ENCODE assay signal across 8 cellular contexts in genomic region chr12:112116232-112117060, GRCh38. TPM values are rescaled to one million over a fixed set of nuclear protein-coding genes. Genes with fewer than 3 reads are reported as not detected.
DNase-seq lines count a peak whose midpoint lies in the region; ATAC-seq and TF ChIP-seq lines count a peak whose summit lies in the region.

No MANE protein-coding gene starts in this region.

- 37 to 52% (median 40%) methylated on average over 7 of the region's 7 CpGs for WGBS in stomach, 5 donors

- ATAC-seq in left lobe of liver (peak; percentile 96), HG03442 (IDR thresholded peaks at IDR 0.05; ENCODE audit: unreplicated experiment) (no peak)

- peaks cover 0 to 40% (median 16%) of the 10 kb centered on the region in 4 donors for H3K4me1 ChIP-seq in stomach

- intact Hi-C loops in stomach (cut with DNase I; ENCODE audit: low total_unique reads) = no loop called here

- TF ChIP-seq CTCF in choroid plexus epithelial cell (conservative IDR thresholded peaks at IDR 0.05; ENCODE audit: low read depth, low read length) (no peak), stomach (IDR thresholded peaks at IDR 0.05) (no peak)

- TF ChIP-seq EP300 in stomach (IDR thresholded peaks at IDR 0.05) = no peak

- DNase-seq in COR-L47 (lab: John Stamatoyannopoulos, UW) = peak; percentile 70
- DNase-seq in HT1080 (ENCODE audit: low read depth) = peak; percentile 19
- DNase-seq in choroid plexus epithelial cell (ENCODE audit: low read depth) = peak; percentile 90
- peak; percentile 70 for DNase-seq in left lobe of liver (ENCODE audit: low spot score)
- peak; percentile 69 for DNase-seq in stomach
- no peak for DNase-seq in COLO829 (ENCODE audit: low spot score)

- no peak overlapping the region for H3K4me3 ChIP-seq in choroid plexus epithelial cell (ENCODE audit: low read depth, low read length)
- H3K4me3 ChIP-seq in stomach = peak overlapping the region in 1 of 4 donors; percentile 7

- no peak for TF ChIP-seq POLR2A in stomach (IDR thresholded peaks at IDR 0.05)

- H3K27me3 ChIP-seq in stomach = no peaks in the 10 kb centered on the region

- no peaks in the 10 kb centered on the region for H3K9me3 ChIP-seq in stomach

- no peaks in the 10 kb centered on the region for H3K36me3 ChIP-seq in stomach

- H3K27ac ChIP-seq in stomach = peak overlapping the region; percentile 16 to 70 (median 56)

TF ChIP-seq in PFSK-1, 5 proteins besides CTCF, POLR2A, EP300 and RAD21:
- TF ChIP-seq, protein P1, sequence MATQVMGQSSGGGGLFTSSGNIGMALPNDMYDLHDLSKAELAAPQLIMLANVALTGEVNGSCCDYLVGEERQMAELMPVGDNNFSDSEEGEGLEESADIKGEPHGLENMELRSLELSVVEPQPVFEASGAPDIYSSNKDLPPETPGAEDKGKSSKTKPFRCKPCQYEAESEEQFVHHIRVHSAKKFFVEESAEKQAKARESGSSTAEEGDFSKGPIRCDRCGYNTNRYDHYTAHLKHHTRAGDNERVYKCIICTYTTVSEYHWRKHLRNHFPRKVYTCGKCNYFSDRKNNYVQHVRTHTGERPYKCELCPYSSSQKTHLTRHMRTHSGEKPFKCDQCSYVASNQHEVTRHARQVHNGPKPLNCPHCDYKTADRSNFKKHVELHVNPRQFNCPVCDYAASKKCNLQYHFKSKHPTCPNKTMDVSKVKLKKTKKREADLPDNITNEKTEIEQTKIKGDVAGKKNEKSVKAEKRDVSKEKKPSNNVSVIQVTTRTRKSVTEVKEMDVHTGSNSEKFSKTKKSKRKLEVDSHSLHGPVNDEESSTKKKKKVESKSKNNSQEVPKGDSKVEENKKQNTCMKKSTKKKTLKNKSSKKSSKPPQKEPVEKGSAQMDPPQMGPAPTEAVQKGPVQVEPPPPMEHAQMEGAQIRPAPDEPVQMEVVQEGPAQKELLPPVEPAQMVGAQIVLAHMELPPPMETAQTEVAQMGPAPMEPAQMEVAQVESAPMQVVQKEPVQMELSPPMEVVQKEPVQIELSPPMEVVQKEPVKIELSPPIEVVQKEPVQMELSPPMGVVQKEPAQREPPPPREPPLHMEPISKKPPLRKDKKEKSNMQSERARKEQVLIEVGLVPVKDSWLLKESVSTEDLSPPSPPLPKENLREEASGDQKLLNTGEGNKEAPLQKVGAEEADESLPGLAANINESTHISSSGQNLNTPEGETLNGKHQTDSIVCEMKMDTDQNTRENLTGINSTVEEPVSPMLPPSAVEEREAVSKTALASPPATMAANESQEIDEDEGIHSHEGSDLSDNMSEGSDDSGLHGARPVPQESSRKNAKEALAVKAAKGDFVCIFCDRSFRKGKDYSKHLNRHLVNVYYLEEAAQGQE (IDR thresholded peaks at IDR 0.05; ENCODE audit: insufficient read depth in 1 of 2, low read depth in 2 of 2, low read length in 2 of 2) = no peak
- TF ChIP-seq POLR2AphosphoS5 (IDR thresholded peaks at IDR 0.05; ENCODE audit: low read depth, low read length) (peak; percentile 85), FOXP2 (optimal IDR thresholded peaks at IDR 0.05; ENCODE audit: borderline replicate concordance, extremely low read depth, extremely low read length, insufficient read depth) (no peak), TAF1 (IDR thresholded peaks at IDR 0.05; ENCODE audit: borderline replicate concordance, insufficient read depth, low read length) (0 out of 2 replicates have a peak, but pooled peaks have one; percentile 52), SIN3A (IDR thresholded peaks at IDR 0.05; ENCODE audit: borderline replicate concordance, insufficient read depth, low read length) (no peak)

RNA-seq across cellular contexts. Expression of gene NAA25, which starts 7.9 kb away (rescaled TPM):
- total RNA-seq in HT1080 (2014; rRNA removed; shearing (Covaris generic)) = 16.8 and 31.0 TPM in 2 replicates
- 15.2 and 19.7 TPM in 2 replicates for polyA plus RNA-seq in HT1080 (2015; cell fraction: cytosol; rRNA removed)
- polyA plus RNA-seq in HT1080 (2015; cell fraction: nucleus; rRNA removed) = 58.2 and 58.4 TPM in 2 replicates
- 16.6 TPM for polyA plus RNA-seq in PFSK-1 (2012; ENCODE audit: insufficient read length, low read depth)
- total RNA-seq in left lobe of liver (7.6 TPM), stomach (10 to 100 TPM; 11.1 to 72.6 (median 57.6) TPM)
- 1 to 10 TPM; 2.3 to 5.4 (median 3.2) TPM for polyA plus RNA-seq in stomach

RNA-seq across cellular contexts. Expression of gene TRAFD1, which starts 8.9 kb away (rescaled TPM):
- 17.1 and 20.0 TPM in 2 replicates for total RNA-seq in HT1080 (2014; rRNA removed; shearing (Covaris generic))
- 16.6 and 19.5 TPM in 2 replicates for polyA plus RNA-seq in HT1080 (2015; cell fraction: cytosol; rRNA removed)
- polyA plus RNA-seq in HT1080 (2015; cell fraction: nucleus; rRNA removed) = 37.9 and 44.5 TPM in 2 replicates
- polyA plus RNA-seq in PFSK-1 (2012; ENCODE audit: insufficient read length, low read depth) = 16.6 TPM
- total RNA-seq in left lobe of liver (9.8 TPM), stomach (10 to 100 TPM; 11.3 to 49.0 (median 27.7) TPM)
- 10 to 100 TPM; 13.9 to 22.5 (median 16.1) TPM for polyA plus RNA-seq in stomach
